ENCODE assay signal across 22 cellular contexts in genomic region chr5:93635991-93636390, GRCh38. TPM values are rescaled to one million over a fixed set of nuclear protein-coding genes. Genes with fewer than 3 reads are reported as not detected.
DNase-seq lines count a peak whose midpoint lies in the region; ATAC-seq and TF ChIP-seq lines count a peak whose summit lies in the region.
"Had no signal": no experiment of that assay in that cellular context is flagged by ENCODE, and none has a peak within 500 bp of the region (broad histone marks: within the 10 kb centered on the region; RNA-seq: fewer than 3 reads in every experiment).

No MANE protein-coding gene starts in this region.

- no peak for TF ChIP-seq POLR2A in prostate gland (IDR thresholded peaks at IDR 0.05)

- no peak overlapping the region for H3K4me3 ChIP-seq in prostate gland
- H3K4me3 ChIP-seq: coronary artery, SJCRH30, suprapubic skin had no signal

- no peak overlapping the region for H3K27ac ChIP-seq in prostate gland
- H3K27ac ChIP-seq: coronary artery, SJCRH30, suprapubic skin had no signal

- DNase-seq in NOMO-1 treated with dmso at 0.1 percent for 144 hours (lab: John Stamatoyannopoulos, UW; ENCODE audit: unreplicated experiment) (peak; percentile 20), omental fat pad (ENCODE audit: low spot score) (no peak), NCI-H510A (lab: John Stamatoyannopoulos, UW) (no peak), prostate gland (ENCODE audit: low spot score) (no peak)
- DNase-seq: activated CD4-positive, alpha-beta T cell treated with anti-CD3 and anti-CD28 coated beads for 48 hours; activated T-cell treated with anti-CD3 and anti-CD28 coated beads for 4 hours; CD8-positive, alpha-beta memory T cell; foreskin melanocyte; NCI-H1694; NCI-H226; nucleus accumbens; SJCRH30; T1000 had no signal

- H3K4me1 ChIP-seq in prostate gland (replicated peaks): no peaks in the 10 kb centered on the region
- H3K4me1 ChIP-seq: SJCRH30, suprapubic skin had no signal

- intact Hi-C loops in prostate gland (cut with DNase I): no loop called here

- H3K27me3 ChIP-seq in prostate gland (replicated peaks; ENCODE audit: insufficient read depth): no peaks in the 10 kb centered on the region
- H3K27me3 ChIP-seq: SJCRH30, suprapubic skin had no signal

- TF ChIP-seq CTCF in omental fat pad (IDR thresholded peaks at IDR 0.05): no peak
- no peak for TF ChIP-seq CTCF in prostate gland (IDR thresholded peaks at IDR 0.05)

- H3K36me3 ChIP-seq in prostate gland: no peaks in the 10 kb centered on the region
- H3K36me3 ChIP-seq: SJCRH30, suprapubic skin had no signal

- ATAC-seq in GM18861 (IDR thresholded peaks at IDR 0.05; ENCODE audit: unreplicated experiment) (peak; percentile 99), GM21786 (IDR thresholded peaks at IDR 0.05; ENCODE audit: unreplicated experiment) (peak; percentile 61), HG03354 (IDR thresholded peaks at IDR 0.05; ENCODE audit: poor library complexity, severe bottlenecking, unreplicated experiment) (peak; percentile 96), omental fat pad (ENCODE audit: low FRiP score) (no peak), HG02885 (IDR thresholded peaks at IDR 0.05; ENCODE audit: poor library complexity, unreplicated experiment) (no peak)
- ATAC-seq: activated naive CD4-positive, alpha-beta T cell treated with anti-CD3 and anti-CD28 coated beads, Interleukin-2, amount 50 U/mL, for 72 hours; left lobe of liver had no signal

- H3K9me3 ChIP-seq in prostate gland: no peaks in the 10 kb centered on the region
- H3K9me3 ChIP-seq: SJCRH30, suprapubic skin had no signal

RNA-seq across cellular contexts. Expression of gene NR2F1, which starts 53.0 kb away (rescaled TPM):
- total RNA-seq in omental fat pad: 100 to 1,000 TPM in 1 of 4 donors, 10 to 100 TPM in 3; 15.6 to 117 (median 68.3) TPM
- total RNA-seq in prostate gland: 10 to 100 TPM; 14.9 to 49.3 TPM
- total RNA-seq: activated naive CD4-positive, alpha-beta T cell treated with anti-CD3 and anti-CD28 coated beads, Interleukin-2, amount 50 U/mL, for 72 hours; CD8-positive, alpha-beta memory T cell; H1 had no signal

RNA-seq across cellular contexts. Expression of gene NR2F1-AS1, which starts 55.0 kb away (rescaled TPM):
- 10 to 100 TPM; 17.3 to 31.0 (median 22.9) TPM for total RNA-seq in omental fat pad
- total RNA-seq in prostate gland: 10 to 100 TPM; 11.9 to 12.4 TPM
- total RNA-seq: activated naive CD4-positive, alpha-beta T cell treated with anti-CD3 and anti-CD28 coated beads, Interleukin-2, amount 50 U/mL, for 72 hours; CD8-positive, alpha-beta memory T cell had no signal

Comparison
In these comparisons a context has a peak if more than half of its experiments do, and no peak if none do; other contexts are left out.
1. ATAC-seq: peak in GM18861 (single experiment), GM21786 (single experiment) and HG03354 (single experiment); none in omental fat pad (single experiment) and HG02885 (single experiment).